ENCODE assay signal across 33 cellular contexts in the genomic region with DNA sequence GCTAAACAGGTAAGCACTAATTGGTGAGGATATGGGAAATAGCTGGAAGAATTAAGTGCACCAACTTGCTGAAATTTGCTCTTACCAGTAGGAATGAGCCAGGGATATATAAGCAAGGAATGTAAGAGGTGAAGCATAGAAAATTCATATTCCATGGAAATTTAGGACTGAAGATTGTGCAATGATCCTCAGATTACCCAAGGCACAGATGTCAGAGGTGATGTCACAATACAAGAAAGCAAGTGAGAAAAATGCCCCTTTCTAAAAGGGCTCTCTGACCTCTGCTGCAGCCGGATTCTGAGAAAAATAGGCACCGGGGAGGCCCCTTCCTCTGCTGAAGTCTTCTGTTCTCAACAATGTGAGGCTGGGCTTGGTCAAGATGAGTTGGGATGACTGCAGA.
"Had no signal": no experiment of that assay in that cellular context is flagged by ENCODE, and none has a peak within 500 bp of the region (broad histone marks: within the 10 kb centered on the region; RNA-seq: fewer than 3 reads in every experiment).

No MANE protein-coding gene starts in this region.

- H2AFZ ChIP-seq: PC-9 had no signal

- H3K27ac ChIP-seq: KMS-11, PC-9, RWPE1, SJCRH30, SK-N-MC had no signal

- H3K4me3 ChIP-seq: MG63, PC-9, SJCRH30, SK-N-MC had no signal

- ATAC-seq: Panc1, SK-N-SH treated with all-trans-retinoic acid at 6 μM for 48 hours had no signal

- H3K4me2 ChIP-seq: KMS-11, PC-9 had no signal

- H3K27me3 ChIP-seq: SJCRH30 had no signal

- H3K9me3 ChIP-seq: MG63 had no signal

- DNase-seq: Karpas-422, KBM-7, MG63, NCI-H1048, NCI-H1092 treated with DMSO at 0.1 percent for 48 hours, NCI-H1105 treated with DMSO at 0.1 percent for 48 hours, NCI-H1417, NCI-H1436, NCI-H146, NCI-H1694, NCI-H187, NCI-H1930, NCI-H2029 treated with DMSO at 0.1 percent for 48 hours, NCI-H2081 treated with DMSO at 0.1 percent for 48 hours, NCI-H2107, NCI-H2171, NCI-H226, NCI-H446 treated with DMSO at 0.1 percent for 48 hours, NCI-H510A, NCI-H524, NCI-H526, NCI-H69, NCI-H748 treated with DMSO at 0.1 percent for 48 hours, NCI-H82, PC-9, SHP77, SIG-M5, SJCRH30 had no signal

- H3K36me3 ChIP-seq: MG63, SJCRH30 had no signal

- H3K9ac ChIP-seq: KMS-11 had no signal
